8 cellular contexts compared by ENCODE assay signal in genomic region chr22:31080848-31081649, GRCh38. TPM values are rescaled to one million over a fixed set of nuclear protein-coding genes. Genes with fewer than 3 reads are reported as not detected.
A peak's percentile ranks its signal among the peaks of the same experiment; 100 is the strongest.
DNase-seq lines count a peak whose midpoint lies in the region; ATAC-seq lines count a peak whose summit lies in the region.

Gene SMTN, plus strand, starts transcription at chr22:31081318. Its CDS starts 1,941 bp downstream, at chr22:31083259.

- ATAC-seq in GM21576 (IDR thresholded peaks at IDR 0.05; ENCODE audit: unreplicated experiment) = peak; percentile 65
- peak; percentile 70 to 72 for ATAC-seq in naive thymus-derived CD8-positive, alpha-beta T cell
- peak; percentile 59 to 69 for ATAC-seq in stimulated activated naive B cell treated with anti-CD40 and anti-IgM and Interleukin-4, amounts not matched to agents 10 μg/mL and 1 μg/mL and 100 μg/mL, for 72 hours (replicated peaks)

- POLR2A ChIA-PET in naive thymus-derived CD8-positive, alpha-beta T cell (lab: Charles Lee) = interaction anchor here (0.8 to 7.5 kb wide), 5 partner anchors 26 to 211 kb away, joined by 3 to 74 read pairs (median 10); partner anchors contain the start of genes MORC2, PIK3IP1, SELENOM and TUG1

- H3K36me3 Mint-ChIP-seq in naive thymus-derived CD8-positive, alpha-beta T cell = no peaks in the 10 kb centered on the region
- H3K36me3 Mint-ChIP-seq in stimulated activated naive B cell treated with anti-CD40 and anti-IgM and Interleukin-4, amounts not matched to agents 10 μg/mL and 1 μg/mL and 100 μg/mL, for 72 hours = peaks cover 3 to 4% of the 10 kb centered on the region in 2 donors

- H3K27me3 Mint-ChIP-seq in naive thymus-derived CD8-positive, alpha-beta T cell = no peaks in the 10 kb centered on the region
- peaks cover 0 to 7% of the 10 kb centered on the region in 2 donors for H3K27me3 Mint-ChIP-seq in stimulated activated naive B cell treated with anti-CD40 and anti-IgM and Interleukin-4, amounts not matched to agents 10 μg/mL and 1 μg/mL and 100 μg/mL, for 72 hours

- H3K27ac Mint-ChIP-seq in naive thymus-derived CD8-positive, alpha-beta T cell = peak within 1 kb of the TSS; percentile 21 to 92 (median 82)
- H3K27ac Mint-ChIP-seq in stimulated activated naive B cell treated with anti-CD40 and anti-IgM and Interleukin-4, amounts not matched to agents 10 μg/mL and 1 μg/mL and 100 μg/mL, for 72 hours = peak within 1 kb of the TSS; percentile 37

- peak within 1 kb of the TSS; percentile 85 to 95 (median 90) for H3K4me3 Mint-ChIP-seq in naive thymus-derived CD8-positive, alpha-beta T cell
- H3K4me3 Mint-ChIP-seq in stimulated activated naive B cell treated with anti-CD40 and anti-IgM and Interleukin-4, amounts not matched to agents 10 μg/mL and 1 μg/mL and 100 μg/mL, for 72 hours = peak within 1 kb of the TSS; percentile 91 to 94

- DNase-seq in DMS153 (lab: John Stamatoyannopoulos, UW) (peak; percentile 78), RKO (ENCODE audit: low spot score) (peak; percentile 92), fibroblast of gingiva (ENCODE audit: low read depth) (peak; percentile 83)
- peak; percentile 77 for DNase-seq in Jurkat, Clone E6-1 (ENCODE audit: low read depth, low spot score)
- peak; percentile 74 to 77 for DNase-seq in activated T-helper 1 cell treated with anti-CD3 and anti-CD28 coated beads, Interleukin-2, amount 50 U/mL, for 16 hours (ENCODE audit: low read depth in 1 of 2, low spot score in 1 of 2)
- peak; percentile 79 to 91 (median 88) for DNase-seq in naive thymus-derived CD8-positive, alpha-beta T cell
- DNase-seq in stimulated activated naive B cell treated with anti-CD40 and anti-IgM and Interleukin-4, amounts not matched to agents 10 μg/mL and 1 μg/mL and 100 μg/mL, for 72 hours = peak; percentile 81

- peak within 1 kb of the TSS; percentile 70 for H3K4me3 ChIP-seq in Jurkat, Clone E6-1 (ENCODE audit: low read length)

- H3K4me1 Mint-ChIP-seq in naive thymus-derived CD8-positive, alpha-beta T cell = peaks cover 19 to 46% (median 38%) of the 10 kb centered on the region in 4 donors
- H3K4me1 Mint-ChIP-seq in stimulated activated naive B cell treated with anti-CD40 and anti-IgM and Interleukin-4, amounts not matched to agents 10 μg/mL and 1 μg/mL and 100 μg/mL, for 72 hours = peaks cover 39 to 51% of the 10 kb centered on the region in 2 donors

- H3K9me3 Mint-ChIP-seq in naive thymus-derived CD8-positive, alpha-beta T cell = no peaks in the 10 kb centered on the region
- H3K9me3 Mint-ChIP-seq in stimulated activated naive B cell treated with anti-CD40 and anti-IgM and Interleukin-4, amounts not matched to agents 10 μg/mL and 1 μg/mL and 100 μg/mL, for 72 hours = no peaks in the 10 kb centered on the region

RNA-seq across cellular contexts. Expression of gene SMTN, which starts in this region (rescaled TPM):
- 36.0 TPM for polyA plus RNA-seq in Jurkat, Clone E6-1 (2012; ENCODE audit: insufficient read depth, insufficient read length)
- total RNA-seq in naive thymus-derived CD8-positive, alpha-beta T cell = 1 to 10 TPM; 2.2 to 4.5 TPM
- polyA plus RNA-seq in naive thymus-derived CD8-positive, alpha-beta T cell = 1 to 10 TPM in 2 of 3 donors, not detected in 1; 1.1 to 1.8 TPM

Comparison
In these comparisons a context has a peak if more than half of its experiments do, and no peak if none do; other contexts are left out.
1. Peak in every context shown above with its lines: DNase-seq, ATAC-seq and H3K4me3 ChIP-seq.